ENCODE assay signal across 1 cellular context in genomic region chr11:118533769-118534729, GRCh38.
TF ChIP-seq lines count a peak whose summit lies in the region.

No MANE protein-coding gene starts in this region.

TF ChIP-seq in A549, 52 proteins besides CTCF, POLR2A, EP300 and RAD21 (continued from another document):
- TF ChIP-seq PBX3 (IDR thresholded peaks at IDR 0.05): no peak
- TF ChIP-seq CBX2 (IDR thresholded peaks at IDR 0.05; ENCODE audit: borderline replicate concordance, low read depth): no peak
- TF ChIP-seq EHF (CRISPR knock-in tag; IDR thresholded peaks at IDR 0.05): no peak
- no peak for TF ChIP-seq TP53 (CRISPR knock-in tag; IDR thresholded peaks at IDR 0.05)
- no peak for TF ChIP-seq NR3C1 (IDR thresholded peaks at IDR 0.05)
- TF ChIP-seq ZC3H11A (IDR thresholded peaks at IDR 0.05): no peak
- TF ChIP-seq HOXB5 (CRISPR knock-in tag; IDR thresholded peaks at IDR 0.05): no peak
